29 cellular contexts compared by ENCODE assay signal in the genomic region with DNA sequence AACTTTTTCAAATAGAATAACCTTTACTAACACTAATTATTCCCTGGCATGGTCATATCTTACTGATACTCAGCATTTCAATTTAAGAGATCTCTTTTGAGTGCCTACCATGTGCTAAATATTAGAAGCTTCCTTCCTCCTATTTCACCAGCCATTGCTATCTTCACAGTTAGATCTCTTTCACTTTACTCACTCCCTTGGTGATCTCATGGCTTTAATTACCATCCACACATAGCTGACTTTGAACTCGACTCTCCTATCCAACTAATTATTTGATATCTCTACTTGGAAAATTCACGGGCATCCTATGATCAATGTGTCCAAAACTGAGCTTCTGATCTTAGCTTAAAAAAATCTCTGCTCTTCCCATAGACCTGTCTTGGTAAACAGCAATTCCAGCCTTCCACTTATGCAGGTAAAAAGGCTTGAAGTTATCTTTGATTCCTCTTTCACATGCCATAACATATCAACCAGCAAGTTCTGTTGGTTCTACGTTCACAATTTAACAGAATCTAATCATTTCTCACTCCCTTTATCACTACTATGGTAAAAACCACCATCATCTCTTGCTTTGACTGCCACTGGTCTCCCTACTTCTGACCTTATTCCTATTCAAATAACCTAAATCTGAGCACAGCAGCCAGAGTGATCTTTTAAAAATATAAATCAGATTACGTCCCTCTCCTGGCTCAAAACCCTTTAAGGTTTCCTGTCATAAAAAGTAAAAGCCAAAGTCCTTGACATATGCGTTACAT.
"Had no signal": no experiment of that assay in that cellular context is flagged by ENCODE, and none has a peak within 500 bp of the region (broad histone marks: within the 10 kb centered on the region; RNA-seq: fewer than 3 reads in every experiment).

No MANE protein-coding gene starts in this region.

- H3K9me3 ChIP-seq: adrenal gland, body of pancreas, colonic mucosa, gastroesophageal sphincter, neutrophil, ovary, tibial nerve had no signal

- H3K27ac Mint-ChIP-seq: activated naive CD8-positive, alpha-beta T cell treated with anti-CD3 and anti-CD28 coated beads for 36 hours; activated T-helper 2 cell treated with anti-CD3 and anti-CD28 coated beads, Interferon-gamma antibody, Interleukin-2, Interleukin-4, amounts not matched to agents 10 μg/mL and 5 μg/mL and 100 μg/mL, durations not matched to agents 14 hours and 24 hours and 36 hours; progenitor cell of endocrine pancreas; T-cell; T-helper 2 cell treated with Interferon-gamma antibody and Interleukin-4, amounts not matched to agents 5 μg/mL and 100 μg/mL, for 36 hours had no signal

- H3K4me2 ChIP-seq: hepatocyte had no signal

- DNase-seq: activated CD4-positive, alpha-beta T cell treated with anti-CD3 and anti-CD28 coated beads for 48 hours; activated CD4-positive, alpha-beta T cell treated with anti-CD3 and anti-CD28 coated beads, Interleukin-2, amount 50 U/mL, for 48 hours; activated CD8-positive, alpha-beta memory T cell treated with anti-CD3 and anti-CD28 coated beads for 24 hours; activated naive CD4-positive, alpha-beta T cell; activated naive CD8-positive, alpha-beta T cell treated with anti-CD3 and anti-CD28 coated beads for 36 hours; adrenal gland; aorta; body of pancreas; cerebellar nuclear complex; colonic mucosa; dorsolateral prefrontal cortex; effector memory CD4-positive, alpha-beta T cell; left cardiac atrium; midbrain; naive thymus-derived CD4-positive, alpha-beta T cell; ovary; stimulated activated CD4-positive, alpha-beta T cell treated with anti-CD3 and anti-CD28 coated beads, Interleukin-15, amount 100 ng/mL, for 24 hours; stimulated activated CD4-positive, alpha-beta T cell treated with anti-CD3 and anti-CD28 coated beads, Interleukin-2, amount 100 ng/mL, for 24 hours; stimulated activated naive CD4-positive, alpha-beta T cell treated with Interleukin-2 at 50 U/mL for 16 hours; T-cell had no signal

- H3K4me3 Mint-ChIP-seq: activated naive CD8-positive, alpha-beta T cell treated with anti-CD3 and anti-CD28 coated beads for 36 hours; naive thymus-derived CD4-positive, alpha-beta T cell; T-cell; T-helper 2 cell treated with Interferon-gamma antibody and Interleukin-4, amounts not matched to agents 5 μg/mL and 100 μg/mL, for 36 hours had no signal

- H3K27me3 ChIP-seq: adrenal gland, body of pancreas, cardiac muscle cell, colonic mucosa, dorsolateral prefrontal cortex, gastroesophageal sphincter, hepatocyte, neutrophil, ovary, tibial nerve had no signal

- H3K36me3 ChIP-seq: colonic mucosa, neutrophil, ovary had no signal

- H2AFZ ChIP-seq: hepatocyte had no signal

- FAIRE-seq: keratinocyte had no signal

- H3K27me3 Mint-ChIP-seq: activated naive CD8-positive, alpha-beta T cell treated with anti-CD3 and anti-CD28 coated beads for 36 hours; naive thymus-derived CD4-positive, alpha-beta T cell; progenitor cell of endocrine pancreas; T-cell had no signal

- ATAC-seq: body of pancreas; gastroesophageal sphincter; left cardiac atrium; naive thymus-derived CD4-positive, alpha-beta T cell; T-cell had no signal

- H3K4me3 ChIP-seq: adrenal gland, body of pancreas, cardiac muscle cell, colonic mucosa, dorsolateral prefrontal cortex, gastroesophageal sphincter, hepatocyte, ovary, tibial nerve had no signal

- H3K27ac ChIP-seq: adrenal gland, body of pancreas, cardiac muscle cell, colonic mucosa, dorsolateral prefrontal cortex, gastroesophageal sphincter, hepatocyte, neutrophil, ovary, tibial nerve had no signal

- H3K79me2 ChIP-seq: hepatocyte had no signal

- H3K4me1 ChIP-seq: colonic mucosa, tibial nerve had no signal

- H3K9me3 Mint-ChIP-seq: activated naive CD8-positive, alpha-beta T cell treated with anti-CD3 and anti-CD28 coated beads for 36 hours; activated T-helper 2 cell treated with anti-CD3 and anti-CD28 coated beads, Interferon-gamma antibody, Interleukin-2, Interleukin-4, amounts not matched to agents 10 μg/mL and 5 μg/mL and 100 μg/mL, durations not matched to agents 14 hours and 24 hours and 36 hours; naive thymus-derived CD4-positive, alpha-beta T cell; T-cell; T-helper 2 cell treated with Interferon-gamma antibody and Interleukin-4, amounts not matched to agents 5 μg/mL and 100 μg/mL, for 36 hours had no signal
